Comparison of ENCODE assay signal across 13 cellular contexts in the genomic region with DNA sequence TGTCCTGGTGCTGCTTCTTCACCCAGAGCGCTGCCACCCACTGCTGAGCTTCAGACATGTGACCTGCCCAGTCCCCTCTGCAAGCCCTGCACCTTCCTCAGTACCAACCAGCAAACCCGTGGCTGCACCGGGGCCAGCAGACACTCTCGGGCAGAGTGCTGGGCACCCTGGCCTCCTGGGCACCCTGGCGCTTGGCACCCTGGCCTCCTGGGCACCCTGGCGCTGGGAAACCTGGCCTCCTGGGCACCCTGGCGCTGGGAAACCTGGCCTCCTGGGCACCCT. TPM values are rescaled to one million over a fixed set of nuclear protein-coding genes. Genes with fewer than 3 reads are reported as not detected.
DNase-seq lines count a peak whose midpoint lies in the region; ATAC-seq and TF ChIP-seq lines count a peak whose summit lies in the region.
"Had no signal": no experiment of that assay in that cellular context is flagged by ENCODE, and none has a peak within 500 bp of the region (broad histone marks: within the 10 kb centered on the region; RNA-seq: fewer than 3 reads in every experiment).

No MANE protein-coding gene starts in this region.

- no peaks in the 10 kb centered on the region for H3K36me3 Mint-ChIP-seq in type B pancreatic cell
- H3K36me3 Mint-ChIP-seq: IgD-negative memory B cell had no signal

- no peak overlapping the region for H3K4ac ChIP-seq in mesendoderm (ENCODE audit: low read depth, low read length)

- TF ChIP-seq EP300 in suprapubic skin (IDR thresholded peaks at IDR 0.05): no peak

- H2BK15ac ChIP-seq in mesendoderm (replicated peaks; ENCODE audit: low read depth): no peak overlapping the region

- no peak for DNase-seq in Panc1 (ENCODE audit: low read depth, low spot score)
- DNase-seq in mesendoderm: no peak
- DNase-seq in suprapubic skin (ENCODE audit: low spot score in 2 of 2): no peak
- no peak for DNase-seq in type B pancreatic cell (ENCODE audit: extremely low spot score, unreplicated experiment)
- DNase-seq: ACHN; BE2C; Caco-2; CD4-positive, alpha-beta T cell; HCEC 1CT had no signal

- WGBS in mesendoderm (ENCODE audit: extremely low coverage, insufficient coverage, low lambda C conversion rate): no CpG with 5 or more reads among the region's 7 CpGs
- 74% methylated on average over 5 of the region's 7 CpGs for WGBS in suprapubic skin

- no peak overlapping the region for H3K27ac Mint-ChIP-seq in type B pancreatic cell
- H3K27ac Mint-ChIP-seq: CD4-positive, alpha-beta T cell; IgD-negative memory B cell had no signal

- CTCF ChIA-PET in Panc1 (lab: Charles Lee): no interaction called here

- H3K36me3 ChIP-seq in BLaER1 (no peaks in the 10 kb centered on the region), Panc1 (ENCODE audit: control insufficient read depth, insufficient read depth, low read length) (no peaks in the 10 kb centered on the region), mesendoderm (ENCODE audit: control insufficient read depth, insufficient read depth, low read length) (no peaks in the 10 kb centered on the region), suprapubic skin (no peaks in the 10 kb centered on the region)
- H3K36me3 ChIP-seq: BE2C had no signal

- no peak overlapping the region for H3K18ac ChIP-seq in mesendoderm (ENCODE audit: low read length)

- no peak overlapping the region for H4K8ac ChIP-seq in mesendoderm (ENCODE audit: low read depth, low read length)

- POLR2A ChIA-PET in Panc1 (lab: Charles Lee): no interaction called here

- H3K27me3 ChIP-seq in BLaER1: no peaks in the 10 kb centered on the region
- no peaks in the 10 kb centered on the region for H3K27me3 ChIP-seq in Panc1 (ENCODE audit: control insufficient read depth, insufficient read depth, low read length)
- no peaks in the 10 kb centered on the region for H3K27me3 ChIP-seq in mesendoderm (ENCODE audit: insufficient read depth, low read length, poor library complexity)
- peaks cover 6% of the 10 kb centered on the region for H3K27me3 ChIP-seq in suprapubic skin
- H3K27me3 ChIP-seq: BE2C had no signal

- H3K79me1 ChIP-seq in mesendoderm (ENCODE audit: low read length): no peaks in the 10 kb centered on the region

- no peaks in the 10 kb centered on the region for H3K9me3 ChIP-seq in BLaER1
- H3K9me3 ChIP-seq in Panc1 (ENCODE audit: control insufficient read depth, insufficient read depth, low read depth, low read length): no peaks in the 10 kb centered on the region
- H3K9me3 ChIP-seq in suprapubic skin: no peaks in the 10 kb centered on the region
- H3K9me3 ChIP-seq: BE2C, Caco-2 had no signal

- no peak overlapping the region for H2BK5ac ChIP-seq in mesendoderm (ENCODE audit: low read length)

- H3K27ac ChIP-seq in BLaER1 (no peak overlapping the region), Panc1 (ENCODE audit: low read length) (0 out of 2 replicates have a peak overlapping the region, but pooled peaks have one; percentile 29), mesendoderm (ENCODE audit: low read depth, low read length) (no peak overlapping the region), suprapubic skin (peak overlapping the region; percentile 29)
- H3K27ac ChIP-seq: C4-2B had no signal

- H3K4me1 Mint-ChIP-seq in type B pancreatic cell (ENCODE audit: unreplicated experiment): peaks cover 10% of the 10 kb centered on the region

- H3K27me3 Mint-ChIP-seq in type B pancreatic cell: no peaks in the 10 kb centered on the region

- H3K4me3 ChIP-seq in BLaER1 (no peak overlapping the region), Panc1 (ENCODE audit: low read depth in 2 of 2, low read length in 2 of 2) (no peak overlapping the region), mesendoderm (ENCODE audit: low read length) (no peak overlapping the region), suprapubic skin (no peak overlapping the region)

- no peak overlapping the region for H3K9ac ChIP-seq in BLaER1
- H3K9ac ChIP-seq in mesendoderm (ENCODE audit: low read length): no peak overlapping the region

- no TSS peak for BruUV-seq in Panc1 (replicated peaks; lab: Mats Ljungman, UMichigan)

- H3K4me2 ChIP-seq in BLaER1 (0 out of 2 replicates have a peak overlapping the region, but pooled peaks have one; percentile 30), mesendoderm (ENCODE audit: low read length) (no peak overlapping the region)

- no peak for ATAC-seq in Panc1
- no peak for ATAC-seq in HG03139 (IDR thresholded peaks at IDR 0.05; ENCODE audit: unreplicated experiment)

- H4K20me1 ChIP-seq in BLaER1: no peaks in the 10 kb centered on the region

- no peak overlapping the region for H3K4me3 Mint-ChIP-seq in type B pancreatic cell
- H3K4me3 Mint-ChIP-seq: CD4-positive, alpha-beta T cell had no signal

- peak overlapping the region; percentile 5 for H3K56ac ChIP-seq in mesendoderm (ENCODE audit: low read length)

- no peak overlapping the region for H4K5ac ChIP-seq in mesendoderm (ENCODE audit: low read length)

- peak overlapping the region; percentile 69 for H2AK5ac ChIP-seq in mesendoderm (ENCODE audit: low read length)

- H3K79me2 ChIP-seq in mesendoderm (ENCODE audit: control insufficient read depth, insufficient read depth, low read length): no peaks in the 10 kb centered on the region

- TF ChIP-seq CTCF in Panc1 (IDR thresholded peaks at IDR 0.05) (no peak), suprapubic skin (IDR thresholded peaks at IDR 0.05) (no peak), type B pancreatic cell (conservative IDR thresholded peaks at IDR 0.05) (no peak)

- no peak for TF ChIP-seq POLR2A in suprapubic skin (IDR thresholded peaks at IDR 0.05)

- H2BK120ac ChIP-seq in mesendoderm (ENCODE audit: low read depth, low read length): no peak overlapping the region

- peaks cover 67% of the 10 kb centered on the region for H3K4me1 ChIP-seq in BLaER1
- H3K4me1 ChIP-seq in Panc1 (ENCODE audit: control insufficient read depth, insufficient read depth, low read length): peaks cover 81% of the 10 kb centered on the region
- H3K4me1 ChIP-seq in mesendoderm (ENCODE audit: control insufficient read depth, low read depth, low read length): peaks cover 8% of the 10 kb centered on the region
- peaks cover 26% of the 10 kb centered on the region for H3K4me1 ChIP-seq in suprapubic skin
- H3K4me1 ChIP-seq: BE2C had no signal

- no peaks in the 10 kb centered on the region for H3K9me3 Mint-ChIP-seq in type B pancreatic cell
- H3K9me3 Mint-ChIP-seq: CD4-positive, alpha-beta T cell; IgD-negative memory B cell had no signal

- intact Hi-C loops in Panc1 (cut with micrococcal nuclease; ENCODE audit: unreplicated experiment): loop anchor here (5.0 kb wide), 1 partner anchor 41 kb away; no protein-coding TSS in a partner anchor

- in situ Hi-C loops in Panc1 (cut with HindIII; ENCODE audit: low pct_unique_long_range_greater_than_20kb, low sequenced_read_pairs): no loop called here

- no peak overlapping the region for H3K23ac ChIP-seq in mesendoderm (ENCODE audit: low read length)

RNA-seq across cellular contexts. Expression of gene SLC12A7, which starts 31.7 kb away (rescaled TPM):
- total RNA-seq in Panc1 (2021; ENCODE audit: unreplicated experiment) (297 TPM), suprapubic skin (10 to 100 TPM in 3 of 4 donors, 1 to 10 TPM in 1; 8.6 to 29.0 (median 21.5) TPM), type B pancreatic cell (ENCODE audit: low replicate concordance) (44.7 and 57.6 TPM in 2 replicates)
- 468 TPM for polyA plus RNA-seq in Panc1 (2012; ENCODE audit: insufficient read length)
- 8.6 TPM for polyA plus RNA-seq in mesendoderm (2013, experiment 1 of 2)
- polyA plus RNA-seq in mesendoderm (2013, experiment 2 of 2): 8.4 TPM

RNA-seq across cellular contexts. Expression of gene SLC6A19, which starts 57.8 kb away (rescaled TPM):
- 0.23 TPM for total RNA-seq in Panc1 (2021; ENCODE audit: unreplicated experiment)
- 0.44 TPM for polyA plus RNA-seq in Panc1 (2012; ENCODE audit: insufficient read length)
- not detected for polyA plus RNA-seq in mesendoderm (2013, experiment 1 of 2)
- polyA plus RNA-seq in mesendoderm (2013, experiment 2 of 2): not detected
- total RNA-seq in suprapubic skin: under 1 TPM in 1 of 4 donors, not detected in 3; 0.23 TPM
- total RNA-seq in type B pancreatic cell (ENCODE audit: low replicate concordance): 12.6 and 22.2 TPM in 2 replicates
- total RNA-seq: CD4-positive, alpha-beta T cell had no signal
- polyA plus RNA-seq: IgD-negative memory B cell had no signal

Comparison
In these comparisons a context has a peak if more than half of its experiments do, and no peak if none do; other contexts are left out.
1. H3K27ac ChIP-seq: peak in Panc1 (single experiment) and suprapubic skin (single experiment); none in BLaER1 (single experiment) and mesendoderm (single experiment).
2. RNA of gene SLC6A19, which starts 57.8 kb away (total RNA-seq): 12.6 to 22.2 TPM in type B pancreatic cell; 0.23 TPM in Panc1 (single experiment) and 0.23 TPM in suprapubic skin; every median in the first group is over 10 times any median in the second.